In genomic region chr18:22115573-22115972, GRCh38 we compare ENCODE assay signal across 1 cellular context.
TF ChIP-seq lines count a peak whose summit lies in the region.

No MANE protein-coding gene starts in this region.

TF ChIP-seq in H1, 55 proteins besides CTCF, POLR2A, EP300 and RAD21 (continued from another document):
- TF ChIP-seq E2F6 (IDR thresholded peaks at IDR 0.05) (no peak), KDM5A (IDR thresholded peaks at IDR 0.05; ENCODE audit: low read length) (no peak)
